Comparison of ENCODE assay signal across 15 cellular contexts in genomic region chr11:10506013-10506370, GRCh38.
"Had no signal": no experiment of that assay in that cellular context is flagged by ENCODE, and none has a peak within 500 bp of the region (broad histone marks: within the 10 kb centered on the region; RNA-seq: fewer than 3 reads in every experiment).

No MANE protein-coding gene starts in this region.

- H3K4me1 ChIP-seq: pancreas, sigmoid colon had no signal

- H3K27me3 ChIP-seq: pancreas, sigmoid colon, stomach had no signal

- H3K4me3 ChIP-seq: pancreas, sigmoid colon, stomach, thoracic aorta had no signal

- H3K9me3 Mint-ChIP-seq: activated naive CD8-positive, alpha-beta T cell treated with anti-CD3 and anti-CD28 coated beads, Interleukin-2, amount 10 ng/mL, durations not matched to agents 7 days and 5 days; naive B cell had no signal

- H3K36me3 ChIP-seq: pancreas, thoracic aorta had no signal

- H3K27me3 Mint-ChIP-seq: activated naive CD8-positive, alpha-beta T cell treated with anti-CD3 and anti-CD28 coated beads, Interleukin-2, amount 10 ng/mL, durations not matched to agents 7 days and 5 days; naive B cell had no signal

- H3K4me1 Mint-ChIP-seq: activated naive CD8-positive, alpha-beta T cell treated with anti-CD3 and anti-CD28 coated beads, Interleukin-2, amount 10 ng/mL, durations not matched to agents 7 days and 5 days had no signal

- DNase-seq: activated naive CD4-positive, alpha-beta T cell; activated naive CD8-positive, alpha-beta T cell treated with anti-CD3 and anti-CD28 coated beads, Interleukin-2, amount 10 ng/mL, durations not matched to agents 7 days and 5 days; activated T-cell treated with anti-CD3 and anti-CD28 coated beads for 4 hours; anterior cingulate cortex; cerebellar nuclear complex; hypothalamus; kidney glomerular epithelial cell; naive B cell; pancreas; sigmoid colon; stimulated activated CD4-positive, alpha-beta T cell treated with anti-CD3 and anti-CD28 coated beads, Interleukin-1b, Interleukin-23, amount 100 ng/mL, for 48 hours; stomach; T-helper 9 cell had no signal

- H3K27ac Mint-ChIP-seq: activated naive CD8-positive, alpha-beta T cell treated with anti-CD3 and anti-CD28 coated beads, Interleukin-2, amount 10 ng/mL, durations not matched to agents 7 days and 5 days had no signal

- H3K4me3 Mint-ChIP-seq: activated naive CD8-positive, alpha-beta T cell treated with anti-CD3 and anti-CD28 coated beads, Interleukin-2, amount 10 ng/mL, durations not matched to agents 7 days and 5 days; naive B cell had no signal

- ATAC-seq: activated CD4-positive, CD25-positive, alpha-beta regulatory T cell treated with anti-CD3 and anti-CD28 coated beads, Interleukin-2, amount 50 U/mL, for 24 hours; pancreas had no signal

- H3K27ac ChIP-seq: pancreas, sigmoid colon, stomach, thoracic aorta had no signal

- H3K9me3 ChIP-seq: pancreas, sigmoid colon, stomach, thoracic aorta had no signal
